10 cellular contexts compared by ENCODE assay signal in genomic region chr1:221776495-221777413, GRCh38. TPM values are rescaled to one million over a fixed set of nuclear protein-coding genes. Genes with fewer than 3 reads are reported as not detected.
DNase-seq lines count a peak whose midpoint lies in the region; ATAC-seq lines count a peak whose summit lies in the region.
"Had no signal": no experiment of that assay in that cellular context is flagged by ENCODE, and none has a peak within 500 bp of the region (broad histone marks: within the 10 kb centered on the region; RNA-seq: fewer than 3 reads in every experiment).

No MANE protein-coding gene starts in this region.

- H3K4me1 Mint-ChIP-seq in activated naive CD4-positive, alpha-beta T cell treated with anti-CD3 and anti-CD28 coated beads for 36 hours (ENCODE audit: low read depth), result peaks cover 68% of the 10 kb centered on the region
- peaks cover 87% of the 10 kb centered on the region for H3K4me1 Mint-ChIP-seq in stimulated activated naive CD8-positive, alpha-beta T cell treated with anti-CD3 and anti-CD28 coated beads, Interleukin-15, amount 100 ng/mL, for 72 hours

- H3K9me3 Mint-ChIP-seq in activated naive CD4-positive, alpha-beta T cell treated with anti-CD3 and anti-CD28 coated beads for 36 hours, result no peaks in the 10 kb centered on the region
- no peaks in the 10 kb centered on the region for H3K9me3 Mint-ChIP-seq in stimulated activated naive CD8-positive, alpha-beta T cell treated with anti-CD3 and anti-CD28 coated beads, Interleukin-15, amount 100 ng/mL, for 72 hours

- ATAC-seq in HG02970 (IDR thresholded peaks at IDR 0.05; ENCODE audit: low FRiP score, unreplicated experiment), result peak; percentile 39
- peak; percentile 68 for ATAC-seq in stimulated activated naive CD8-positive, alpha-beta T cell treated with anti-CD3 and anti-CD28 coated beads, Interleukin-15, amount 100 ng/mL, for 72 hours

- no peaks in the 10 kb centered on the region for H3K27me3 Mint-ChIP-seq in activated naive CD4-positive, alpha-beta T cell treated with anti-CD3 and anti-CD28 coated beads for 36 hours (ENCODE audit: low read depth)
- H3K27me3 Mint-ChIP-seq in stimulated activated naive CD8-positive, alpha-beta T cell treated with anti-CD3 and anti-CD28 coated beads, Interleukin-15, amount 100 ng/mL, for 72 hours, result no peaks in the 10 kb centered on the region

- peak; percentile 35 for DNase-seq in activated naive CD4-positive, alpha-beta T cell treated with anti-CD3 and anti-CD28 coated beads for 36 hours
- no peak for DNase-seq in activated naive CD4-positive, alpha-beta T cell (lab: John Stamatoyannopoulos, UW)
- DNase-seq in RPMI7951 (ENCODE audit: low read depth) (peak; percentile 36), ecto neural progenitor cell (ENCODE audit: low spot score) (no peak), cerebellar nuclear complex (lab: John Stamatoyannopoulos, UW) (no peak)
- peak; percentile 35 to 44 for DNase-seq in stimulated activated naive CD8-positive, alpha-beta T cell treated with anti-CD3 and anti-CD28 coated beads, Interleukin-15, amount 100 ng/mL, for 72 hours
- DNase-seq in stimulated activated CD4-positive, alpha-beta T cell treated with anti-CD3 and anti-CD28 coated beads, Interleukin-2, amount 100 ng/mL, for 48 hours, result no peak
- DNase-seq: islet precursor cell, NCI-H1436 treated with DMSO at 0.1 percent for 48 hours had no signal

- no peaks in the 10 kb centered on the region for H3K36me3 Mint-ChIP-seq in activated naive CD4-positive, alpha-beta T cell treated with anti-CD3 and anti-CD28 coated beads for 36 hours (ENCODE audit: low read depth)

- intact Hi-C loops in activated naive CD4-positive, alpha-beta T cell treated with anti-CD3 and anti-CD28 coated beads for 36 hours (cut with micrococcal nuclease), result loop anchor here (1.0 kb wide), 12 partner anchors 18 to 336 kb away; partner anchors contain the start of gene DUSP10

- CTCF ChIA-PET in activated naive CD4-positive, alpha-beta T cell treated with anti-CD3 and anti-CD28 coated beads for 36 hours (lab: Charles Lee), result interaction anchor here (0.6 to 3.1 kb wide), 8 partner anchors 16 to 65 kb away, joined by 3 to 10 read pairs (median 3); no protein-coding TSS in a partner anchor

- H3K4me3 Mint-ChIP-seq in activated naive CD4-positive, alpha-beta T cell treated with anti-CD3 and anti-CD28 coated beads for 36 hours, result no peak overlapping the region
- peak overlapping the region; percentile 33 to 70 for H3K4me3 Mint-ChIP-seq in stimulated activated naive CD8-positive, alpha-beta T cell treated with anti-CD3 and anti-CD28 coated beads, Interleukin-15, amount 100 ng/mL, for 72 hours

- H3K27ac Mint-ChIP-seq in activated naive CD4-positive, alpha-beta T cell treated with anti-CD3 and anti-CD28 coated beads for 36 hours, result peak overlapping the region; percentile 89
- peak overlapping the region; percentile 88 to 90 for H3K27ac Mint-ChIP-seq in stimulated activated naive CD8-positive, alpha-beta T cell treated with anti-CD3 and anti-CD28 coated beads, Interleukin-15, amount 100 ng/mL, for 72 hours

RNA-seq across cellular contexts. Expression of gene DUSP10, which starts 34.9 kb away (rescaled TPM):
- 1 to 10 TPM; 9.1 TPM for total RNA-seq in activated naive CD4-positive, alpha-beta T cell treated with anti-CD3 and anti-CD28 coated beads for 36 hours
- 27.8 and 35.1 TPM in 2 replicates for total RNA-seq in RPMI7951 (2014; rRNA removed; shearing (Covaris generic))

Comparison
In these comparisons a context has a peak if more than half of its experiments do, and no peak if none do; other contexts are left out.
1. DNase-seq: peak in activated naive CD4-positive, alpha-beta T cell treated with anti-CD3 and anti-CD28 coated beads for 36 hours (single experiment), RPMI7951 (single experiment) and stimulated activated naive CD8-positive, alpha-beta T cell treated with anti-CD3 and anti-CD28 coated beads, Interleukin-15, amount 100 ng/mL, for 72 hours (2 of 2); none in activated naive CD4-positive, alpha-beta T cell (0 of 4), ecto neural progenitor cell (single experiment), stimulated activated CD4-positive, alpha-beta T cell treated with anti-CD3 and anti-CD28 coated beads, Interleukin-2, amount 100 ng/mL, for 48 hours (0 of 2) and cerebellar nuclear complex (0 of 2).